Comparison of ENCODE assay signal across 16 cellular contexts in genomic region chr3:182533394-182533793, GRCh38.
DNase-seq lines count a peak whose midpoint lies in the region; TF ChIP-seq lines count a peak whose summit lies in the region.
"Had no signal": no experiment of that assay in that cellular context is flagged by ENCODE, and none has a peak within 500 bp of the region (broad histone marks: within the 10 kb centered on the region; RNA-seq: fewer than 3 reads in every experiment).

No MANE protein-coding gene starts in this region.

- DNase-seq in NCI-H2081 (lab: John Stamatoyannopoulos, UW) (peak; percentile 59 to 60), NCI-H2081 treated with DMSO at 0.1 percent for 48 hours (lab: John Stamatoyannopoulos, UW) (no peak), NAMALWA (ENCODE audit: low spot score) (peak; percentile 7), NCI-H69 (lab: John Stamatoyannopoulos, UW) (peak; percentile 66), kidney tubule cell (ENCODE audit: low spot score) (peak; percentile 58), OCI-M2 (lab: John Stamatoyannopoulos, UW; ENCODE audit: unreplicated experiment) (no peak), brain microvascular endothelial cell (no peak), smooth muscle cell (lab: John Stamatoyannopoulos, UW; ENCODE audit: unreplicated experiment) (no peak)
- DNase-seq: activated CD4-positive, CD25-positive, alpha-beta regulatory T cell treated with anti-CD3 and anti-CD28 coated beads, Interleukin-2, amount 50 U/mL, for 72 hours; activated naive CD8-positive, alpha-beta T cell treated with anti-CD3 and anti-CD28 coated beads, Interleukin-2, amount 50 U/mL, for 24 hours; activated T-cell treated with anti-CD3 and anti-CD28 coated beads for 4 hours; Caco-2; cerebellar nuclear complex; heart right ventricle; Peyer's patch had no signal

- no peak overlapping the region for H2AFZ ChIP-seq in smooth muscle cell (ENCODE audit: low read depth)

- no peaks in the 10 kb centered on the region for H3K9me3 ChIP-seq in smooth muscle cell (replicated peaks; ENCODE audit: low read depth)
- H3K9me3 ChIP-seq: Caco-2, Peyer's patch, thoracic aorta had no signal

- no peak overlapping the region for H3K4me3 ChIP-seq in brain microvascular endothelial cell (ENCODE audit: low read depth, low read length)
- no peak overlapping the region for H3K4me3 ChIP-seq in smooth muscle cell
- H3K4me3 ChIP-seq: heart right ventricle, Peyer's patch, thoracic aorta had no signal

- H3K27me3 ChIP-seq in brain microvascular endothelial cell (replicated peaks), result no peaks in the 10 kb centered on the region
- H3K27me3 ChIP-seq in smooth muscle cell (ENCODE audit: low read depth), result no peaks in the 10 kb centered on the region
- H3K27me3 ChIP-seq: heart right ventricle, Peyer's patch had no signal

- H3K4me2 ChIP-seq in smooth muscle cell, result no peak overlapping the region

- 86% methylated on average over 2 of the region's 2 CpGs for WGBS in smooth muscle cell (ENCODE audit: low lambda C conversion rate)

- H3K27ac ChIP-seq in brain microvascular endothelial cell (no peak overlapping the region), smooth muscle cell (ENCODE audit: low read depth) (no peak overlapping the region)
- H3K27ac ChIP-seq: heart right ventricle, Peyer's patch, thoracic aorta had no signal

- H3K79me2 ChIP-seq in smooth muscle cell (ENCODE audit: low read depth), result no peaks in the 10 kb centered on the region

- TF ChIP-seq CTCF in brain microvascular endothelial cell (IDR thresholded peaks at IDR 0.05; ENCODE audit: low read depth, low read length, missing control alignments) (no peak), smooth muscle cell (IDR thresholded peaks at IDR 0.05; ENCODE audit: borderline replicate concordance, insufficient read depth, poor library complexity, severe bottlenecking) (no peak)

- H3K9ac ChIP-seq in smooth muscle cell (ENCODE audit: low read depth), result no peak overlapping the region

- H3K36me3 ChIP-seq in brain microvascular endothelial cell (replicated peaks) (no peaks in the 10 kb centered on the region), smooth muscle cell (ENCODE audit: low read depth) (no peaks in the 10 kb centered on the region)
- H3K36me3 ChIP-seq: heart right ventricle, Peyer's patch, thoracic aorta had no signal

- in situ Hi-C loops in brain microvascular endothelial cell (cut with HindIII; ENCODE audit: low pct_ligation_motif_present, low sequenced_read_pairs), result no loop called here

- H3K4me1 ChIP-seq in smooth muscle cell (ENCODE audit: low read depth), result peaks cover 10% of the 10 kb centered on the region
- H3K4me1 ChIP-seq: Caco-2, heart right ventricle, Peyer's patch had no signal

- no peaks in the 10 kb centered on the region for H4K20me1 ChIP-seq in smooth muscle cell (ENCODE audit: low read depth)

- H3F3A ChIP-seq in smooth muscle cell (ENCODE audit: low read depth), result no peaks in the 10 kb centered on the region

Comparison
In these comparisons a context has a peak if more than half of its experiments do, and no peak if none do; other contexts are left out.
1. DNase-seq: peak in NCI-H2081 (2 of 2), NAMALWA (single experiment), NCI-H69 (single experiment) and kidney tubule cell (single experiment); none in NCI-H2081 treated with DMSO at 0.1 percent for 48 hours (single experiment), OCI-M2 (single experiment), brain microvascular endothelial cell (single experiment) and smooth muscle cell (single experiment).